In genomic region chr2:24360050-24360962, GRCh38 we compare ENCODE assay signal across 1 cellular context.
TF ChIP-seq lines count a peak whose summit lies in the region.

ITSN2 (minus strand) TSS chr2:24360536; CDS start chr2:24328082, 32,454 bp downstream.

TF ChIP-seq in K562, 482 proteins besides CTCF, POLR2A, EP300 and RAD21 (continued from another document and continues in another):
- TF ChIP-seq ZC3H11A (IDR thresholded peaks at IDR 0.05; ENCODE audit: low read depth, low read length) (no peak), NFYB (IDR thresholded peaks at IDR 0.05; ENCODE audit: extremely low read depth, insufficient read length) (no peak), MTA1 (IDR thresholded peaks at IDR 0.05; ENCODE audit: borderline replicate concordance) (no peak), MLLT1 (IDR thresholded peaks at IDR 0.05) (no peak), HMBOX1 (IDR thresholded peaks at IDR 0.05) (no peak), HBP1 (CRISPR knock-in tag; IDR thresholded peaks at IDR 0.05) (no peak), SMAD2 (IDR thresholded peaks at IDR 0.05; ENCODE audit: low read depth, low read length) (no peak), PHF20 (IDR thresholded peaks at IDR 0.05; ENCODE audit: partially characterized antibody) (peak; percentile 61), NONO (IDR thresholded peaks at IDR 0.05; ENCODE audit: low read depth in 2 of 2, low read length in 1 of 2) (peak in 1 of 2 experiments; percentile 84; a peak in 3 of 4 replicates), SREBF2 (CRISPR knock-in tag; IDR thresholded peaks at IDR 0.05) (no peak), ZNF764 (CRISPR knock-in tag; IDR thresholded peaks at IDR 0.05; ENCODE audit: low read depth) (no peak), ADNP (tag; IDR thresholded peaks at IDR 0.05) (no peak), HLTF (IDR thresholded peaks at IDR 0.05) (no peak), ZNF274 (IDR thresholded peaks at IDR 0.05; ENCODE audit: borderline replicate concordance, low read depth, low read length) (no peak), POU5F1 (IDR thresholded peaks at IDR 0.05; ENCODE audit: borderline replicate concordance, low read depth, low read length, partially characterized antibody) (no peak), NFATC3 (IDR thresholded peaks at IDR 0.05) (no peak), KAT2B (IDR thresholded peaks at IDR 0.05; ENCODE audit: low read depth, low read length) (no peak), DMBX1 (CRISPR knock-in tag; IDR thresholded peaks at IDR 0.05; ENCODE audit: borderline replicate concordance) (no peak), ATF4 (CRISPR knock-in tag; IDR thresholded peaks at IDR 0.05) (no peak), ZNF197 (CRISPR knock-in tag; IDR thresholded peaks at IDR 0.05; ENCODE audit: low read depth) (no peak), PTRF (tag; IDR thresholded peaks at IDR 0.05) (no peak), ZNF280A (IDR thresholded peaks at IDR 0.05; ENCODE audit: low read depth, partially characterized antibody) (no peak), NFXL1 (CRISPR knock-in tag; IDR thresholded peaks at IDR 0.05) (no peak), BCL6 (CRISPR knock-in tag; IDR thresholded peaks at IDR 0.05) (no peak), CCNT2 (IDR thresholded peaks at IDR 0.05; ENCODE audit: borderline replicate concordance, extremely low read depth, insufficient read length, low read depth, low read length) (no peak), DACH1 (IDR thresholded peaks at IDR 0.05; ENCODE audit: partially characterized antibody) (no peak), SMAD4 (CRISPR knock-in tag; conservative IDR thresholded peaks at IDR 0.05) (peak; percentile 65; the same call in 1 of the 2 replicates), SOX6 (IDR thresholded peaks at IDR 0.05) (no peak), CBFA2T2 (conservative IDR thresholded peaks at IDR 0.05) (no peak), MXD1 (CRISPR knock-in tag; IDR thresholded peaks at IDR 0.05; ENCODE audit: borderline replicate concordance, poor library complexity, severe bottlenecking) (no peak), TEAD1 (CRISPR knock-in tag; IDR thresholded peaks at IDR 0.05) (no peak), THRAP3 (IDR thresholded peaks at IDR 0.05; ENCODE audit: borderline replicate concordance) (no peak), USF2 (CRISPR knock-in tag; IDR thresholded peaks at IDR 0.05) (no peak), ZBTB33 (CRISPR knock-in tag; IDR thresholded peaks at IDR 0.05) (peak; percentile 68; the same call in 1 of the 2 replicates), PREB (CRISPR knock-in tag; IDR thresholded peaks at IDR 0.05) (no peak), KLF1 (tag; IDR thresholded peaks at IDR 0.05) (0 out of 2 replicates have a peak, but pooled peaks have one; percentile 49), ZNF23 (CRISPR knock-in tag; IDR thresholded peaks at IDR 0.05) (no peak), MCM3 (IDR thresholded peaks at IDR 0.05) (no peak), SRSF7 (optimal IDR thresholded peaks at IDR 0.05; ENCODE audit: low read depth, low read length) (no peak), HDAC6 (IDR thresholded peaks at IDR 0.05; ENCODE audit: low read depth, low read length) (no peak), ZNF143 (CRISPR knock-in tag; IDR thresholded peaks at IDR 0.05) (no peak), NFIX (CRISPR knock-in tag; IDR thresholded peaks at IDR 0.05; ENCODE audit: low read depth) (no peak), LARP7 (IDR thresholded peaks at IDR 0.05) (no peak), MECOM (CRISPR knock-in tag; IDR thresholded peaks at IDR 0.05) (no peak), CXXC5 (CRISPR knock-in tag; IDR thresholded peaks at IDR 0.05) (peak; percentile 76), NR2F6 (CRISPR knock-in tag; IDR thresholded peaks at IDR 0.05) (no peak), ERF (CRISPR knock-in tag; IDR thresholded peaks at IDR 0.05) (no peak), SMARCE1 (IDR thresholded peaks at IDR 0.05) (no peak), SAFB (IDR thresholded peaks at IDR 0.05; ENCODE audit: borderline replicate concordance, low read depth, low read length) (no peak), YY1 (IDR thresholded peaks at IDR 0.05; ENCODE audit: borderline replicate concordance in 1 of 3, control insufficient read depth in 1 of 3, extremely low read depth in 1 of 3, insufficient read depth in 3 of 3, insufficient read length in 1 of 3, insufficient replicate concordance in 2 of 3, low read depth in 1 of 3, low read length in 2 of 3) (peak; percentile 79 to 96 (median 95)), PKNOX1 (IDR thresholded peaks at IDR 0.05) (no peak), HEY1 (CRISPR knock-in tag; IDR thresholded peaks at IDR 0.05; ENCODE audit: borderline replicate concordance) (no peak), MAX (CRISPR knock-in tag; IDR thresholded peaks at IDR 0.05) (no peak; the same call in 1 of the 2 replicates), KDM1A (IDR thresholded peaks at IDR 0.05) (no peak), PATZ1 (CRISPR knock-in tag; IDR thresholded peaks at IDR 0.05; ENCODE audit: borderline replicate concordance) (no peak), FOXJ2 (tag; IDR thresholded peaks at IDR 0.05) (no peak), SAP30 (IDR thresholded peaks at IDR 0.05; ENCODE audit: borderline replicate concordance, insufficient read depth, low read depth, low read length, poor library complexity, severe bottlenecking) (peak; percentile 23)
